8 cellular contexts compared by ENCODE assay signal in the genomic region with DNA sequence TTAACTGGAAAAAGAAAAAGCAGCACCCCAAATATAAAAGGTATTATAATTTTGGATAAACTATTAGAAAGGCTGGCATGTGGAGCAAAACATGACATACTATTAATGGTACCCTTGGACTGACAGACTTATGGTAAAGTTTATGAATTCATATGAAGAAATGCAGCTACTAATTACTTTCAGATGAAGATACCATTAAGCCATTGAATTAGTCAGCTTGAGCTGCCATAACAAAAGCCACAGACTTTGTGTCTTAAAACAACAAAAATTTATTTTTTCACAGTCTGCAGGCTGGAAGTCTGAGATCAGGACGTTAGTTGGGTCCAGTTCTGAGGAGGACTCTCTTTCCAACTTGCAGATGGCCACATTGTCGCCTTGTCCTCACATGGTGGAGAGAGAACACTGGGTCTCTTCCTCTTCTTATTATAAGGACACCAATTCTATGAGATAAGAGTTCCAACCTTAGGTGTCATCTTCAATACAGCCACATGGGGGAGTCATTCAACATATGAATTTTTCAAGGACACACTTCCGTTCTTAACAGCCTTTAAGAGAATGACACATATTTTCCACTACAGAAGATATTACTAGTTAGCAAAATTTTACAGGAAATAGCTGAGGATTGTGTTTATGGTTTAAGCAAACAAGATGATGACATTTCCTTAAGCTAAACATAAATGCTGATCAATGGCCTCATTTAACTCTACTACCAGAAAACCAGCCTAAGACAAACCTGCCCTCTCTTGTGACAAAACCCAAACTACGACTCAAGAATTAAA. TPM values are rescaled to one million over a fixed set of nuclear protein-coding genes. Genes with fewer than 3 reads are reported as not detected.
DNase-seq lines count a peak whose midpoint lies in the region; ATAC-seq and TF ChIP-seq lines count a peak whose summit lies in the region.

No MANE protein-coding gene starts in this region.

- H3K4ac ChIP-seq in IMR-90 (ENCODE audit: low read depth, low read length) = peak overlapping the region; percentile 71

- in situ Hi-C loops in IMR-90 (cut with MboI; ENCODE audit: low sequenced_read_pairs) = no loop called here

- H2BK20ac ChIP-seq in IMR-90 (ENCODE audit: low read depth, low read length) = 0 out of 2 replicates have a peak overlapping the region, but pooled peaks have one; percentile 8

- H3K4me3 ChIP-seq in IMR-90 (ENCODE audit: insufficient read depth, low read depth, low read length) (no peak overlapping the region), PC-9 (no peak overlapping the region), right atrium auricular region (no peak overlapping the region)

- H3K9me1 ChIP-seq in IMR-90 (ENCODE audit: insufficient read depth, low read length) = no peaks in the 10 kb centered on the region; the same call in 1 of the 2 replicates

- no peak overlapping the region for H2BK5ac ChIP-seq in IMR-90 (ENCODE audit: low read depth, low read length, poor library complexity, severe bottlenecking)

- DNase-seq in activated CD4-positive, alpha-beta T cell treated with anti-CD3 and anti-CD28 coated beads for 24 hours (ENCODE audit: low read depth in 2 of 2) = peak; percentile 1 to 53
- DNase-seq in activated CD4-positive, alpha-beta T cell treated with anti-CD3 and anti-CD28 coated beads, Interleukin-2, amount 50 U/mL, for 1 hour = no peak
- DNase-seq in IMR-90 (peak; percentile 86), PC-9 (peak; percentile 8 to 78), right atrium auricular region (ENCODE audit: low spot score) (no peak), smooth muscle cell of the brain vasculature (ENCODE audit: low read depth, low spot score) (peak; percentile 24)

- peak overlapping the region; percentile 24 for H3K4me3 Mint-ChIP-seq in activated naive CD8-positive, alpha-beta T cell

- POLR2A ChIA-PET in IMR-90 (lab: Charles Lee; ENCODE audit: unreplicated experiment) (no interaction called here), PC-9 (lab: Charles Lee; ENCODE audit: unreplicated experiment) (interaction anchor here (0.6 kb wide), 1 partner anchor 321 kb away, joined by 4 read pairs; no protein-coding TSS in a partner anchor)

- H4K20me1 ChIP-seq in IMR-90 (ENCODE audit: insufficient read depth, low read length) = no peaks in the 10 kb centered on the region
- H4K20me1 ChIP-seq in PC-9 (ENCODE audit: insufficient read depth) = no peaks in the 10 kb centered on the region

- TF ChIP-seq CTCF in IMR-90 (conservative IDR thresholded peaks at IDR 0.05; ENCODE audit: low read depth, low read length) (peak; percentile 62), PC-9 (conservative IDR thresholded peaks at IDR 0.05) (peak; percentile 81), right atrium auricular region (IDR thresholded peaks at IDR 0.05) (peak; percentile 27 to 69)

- intact Hi-C loops in IMR-90 (cut with micrococcal nuclease) = no loop called here
- intact Hi-C loops in PC-9 (cut with micrococcal nuclease; ENCODE audit: unreplicated experiment) = loop anchor here (1.0 kb wide), 1 partner anchor 95 kb away; no protein-coding TSS in a partner anchor

- no peaks in the 10 kb centered on the region for H3K9me3 ChIP-seq in IMR-90 (ENCODE audit: control insufficient read depth, insufficient read depth, low read length)
- no peaks in the 10 kb centered on the region for H3K9me3 ChIP-seq in PC-9 (ENCODE audit: insufficient read depth, low read depth)
- no peaks in the 10 kb centered on the region for H3K9me3 ChIP-seq in right atrium auricular region

- H3K18ac ChIP-seq in IMR-90 (ENCODE audit: low read depth, low read length) = no peak overlapping the region

- peaks cover 1% of the 10 kb centered on the region for H3K27me3 Mint-ChIP-seq in activated naive CD8-positive, alpha-beta T cell

- H2AFZ ChIP-seq in IMR-90 (replicated peaks; ENCODE audit: low read length, poor library complexity) (peak overlapping the region; percentile 75), PC-9 (no peak overlapping the region)

- WGBS in IMR-90 (ENCODE audit: extremely low coverage in 2 of 2, insufficient read length in 1 of 2), 2 experiments = no CpG with 5 or more reads among the region's 4 CpGs

- no peaks in the 10 kb centered on the region for H3K9me3 Mint-ChIP-seq in activated naive CD8-positive, alpha-beta T cell (ENCODE audit: low read depth)

- peak; percentile 38; the same call in 1 of the 2 replicates for TF ChIP-seq RAD21 in IMR-90 (IDR thresholded peaks at IDR 0.05; ENCODE audit: low read length)

- no peaks in the 10 kb centered on the region for H3K9me2 ChIP-seq in PC-9 (ENCODE audit: insufficient read depth)

- H3F3A ChIP-seq in PC-9 (ENCODE audit: insufficient read depth, low read depth) = no peaks in the 10 kb centered on the region

- H2BK15ac ChIP-seq in IMR-90 (ENCODE audit: low read depth, low read length) = 0 out of 3 replicates have a peak overlapping the region, but pooled peaks have one; percentile 50

- TF ChIP-seq POLR2A in IMR-90 (IDR thresholded peaks at IDR 0.05; ENCODE audit: low read depth, low read length) = no peak

- H4K91ac ChIP-seq in IMR-90 (ENCODE audit: insufficient read depth, low read depth, low read length) = no peak overlapping the region; the same call in 1 of the 2 replicates

- H3K36me3 Mint-ChIP-seq in activated naive CD8-positive, alpha-beta T cell = peaks cover 3% of the 10 kb centered on the region

- BruUV-seq in IMR-90 (replicated peaks; lab: Mats Ljungman, UMichigan) = no TSS peak
- no TSS peak for BruUV-seq in PC-9 (replicated peaks; lab: Mats Ljungman, UMichigan)

- peaks cover 20% of the 10 kb centered on the region for H3K4me1 Mint-ChIP-seq in activated naive CD8-positive, alpha-beta T cell (ENCODE audit: low read depth)

- no peak overlapping the region for H2AK9ac ChIP-seq in IMR-90 (replicated peaks; ENCODE audit: low read depth, low read length, poor library complexity)

- no peak overlapping the region for H3K27ac ChIP-seq in IMR-90 (ENCODE audit: insufficient read depth, low read length)
- no peak overlapping the region for H3K27ac ChIP-seq in PC-9
- H3K27ac ChIP-seq in right atrium auricular region = no peak overlapping the region

- H2AK5ac ChIP-seq in IMR-90 (ENCODE audit: low read depth, low read length) = no peak overlapping the region

- H3K4me1 ChIP-seq in IMR-90 (ENCODE audit: control insufficient read depth, insufficient read depth, low read length) = no peaks in the 10 kb centered on the region
- H3K4me1 ChIP-seq in PC-9 (replicated peaks; ENCODE audit: insufficient read depth) = no peaks in the 10 kb centered on the region
- H3K4me1 ChIP-seq in right atrium auricular region = no peaks in the 10 kb centered on the region

- no peak overlapping the region for H4K5ac ChIP-seq in IMR-90 (ENCODE audit: low read depth, low read length)

- H3K36me3 ChIP-seq in IMR-90 (ENCODE audit: control insufficient read depth, insufficient read depth, low read length) (no peaks in the 10 kb centered on the region), PC-9 (ENCODE audit: low read depth) (no peaks in the 10 kb centered on the region), right atrium auricular region (no peaks in the 10 kb centered on the region)

- ATAC-seq in GM21825 (IDR thresholded peaks at IDR 0.05; ENCODE audit: unreplicated experiment) (peak; percentile 96), IMR-90 (ENCODE audit: low read depth) (peak; percentile 91)

- H3K27ac Mint-ChIP-seq in activated naive CD8-positive, alpha-beta T cell = peak overlapping the region; percentile 85

- H3K27me3 ChIP-seq in IMR-90 (ENCODE audit: control insufficient read depth, insufficient read depth, low read length) = no peaks in the 10 kb centered on the region
- H3K27me3 ChIP-seq in PC-9 (ENCODE audit: insufficient read depth, low read depth) = no peaks in the 10 kb centered on the region
- no peaks in the 10 kb centered on the region for H3K27me3 ChIP-seq in right atrium auricular region

- H3K14ac ChIP-seq in IMR-90 (replicated peaks; ENCODE audit: low read depth, low read length) = peak overlapping the region; percentile 83

- H3K56ac ChIP-seq in IMR-90 (ENCODE audit: extremely low read depth, insufficient read depth, low read length) = no peak overlapping the region

- no peaks in the 10 kb centered on the region for H3K79me2 ChIP-seq in PC-9 (ENCODE audit: low read depth)

- peak overlapping the region; percentile 45 for H2BK120ac ChIP-seq in IMR-90 (ENCODE audit: low read depth, low read length)

- no peaks in the 10 kb centered on the region for H3K79me1 ChIP-seq in IMR-90 (ENCODE audit: low read depth in 1 of 2, low read length in 2 of 2)

- no peak overlapping the region for H3K23ac ChIP-seq in IMR-90 (ENCODE audit: low read depth, low read length)

- dilution Hi-C loops in IMR-90 (cut with HindIII; ENCODE audit: low sequenced_read_pairs, unreplicated experiment) = no loop called here

- H4K8ac ChIP-seq in IMR-90 (ENCODE audit: low read depth in 2 of 2, low read length in 2 of 2) = peak overlapping the region in 1 of 2 experiments; percentile 65; a peak in 1 of 4 replicates

- CTCF ChIA-PET in IMR-90 (lab: Yijun Ruan, JAX) = interaction anchor here (0.6 to 1.0 kb wide), 8 partner anchors 15 to 392 kb away, joined by 3 to 4 read pairs (median 3); no protein-coding TSS in a partner anchor
- CTCF ChIA-PET in PC-9 (lab: Charles Lee) = no interaction called here

- no peak overlapping the region for H3K9ac ChIP-seq in IMR-90 (ENCODE audit: low read depth, low read length)

- H3K4me2 ChIP-seq in IMR-90 (ENCODE audit: low read depth, low read length) (no peak overlapping the region), PC-9 (no peak overlapping the region)

TF ChIP-seq in IMR-90, 13 proteins besides CTCF, POLR2A, EP300 and RAD21 (continues in another document):
- TF ChIP-seq, protein P1, sequence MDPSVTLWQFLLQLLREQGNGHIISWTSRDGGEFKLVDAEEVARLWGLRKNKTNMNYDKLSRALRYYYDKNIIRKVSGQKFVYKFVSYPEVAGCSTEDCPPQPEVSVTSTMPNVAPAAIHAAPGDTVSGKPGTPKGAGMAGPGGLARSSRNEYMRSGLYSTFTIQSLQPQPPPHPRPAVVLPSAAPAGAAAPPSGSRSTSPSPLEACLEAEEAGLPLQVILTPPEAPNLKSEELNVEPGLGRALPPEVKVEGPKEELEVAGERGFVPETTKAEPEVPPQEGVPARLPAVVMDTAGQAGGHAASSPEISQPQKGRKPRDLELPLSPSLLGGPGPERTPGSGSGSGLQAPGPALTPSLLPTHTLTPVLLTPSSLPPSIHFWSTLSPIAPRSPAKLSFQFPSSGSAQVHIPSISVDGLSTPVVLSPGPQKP (IDR thresholded peaks at IDR 0.05; ENCODE audit: borderline replicate concordance, low read depth, low read length) = no peak
- TF ChIP-seq MAFK (IDR thresholded peaks at IDR 0.05; ENCODE audit: low read depth, low read length) (peak; percentile 71; the same call in 1 of the 2 replicates), SMC3 (IDR thresholded peaks at IDR 0.05; ENCODE audit: low read depth, low read length) (peak; percentile 37; the same call in 1 of the 2 replicates), CEBPB (IDR thresholded peaks at IDR 0.05; ENCODE audit: low read depth, low read length) (peak; percentile 32; the same call in 1 of the 2 replicates), NFE2L2 (IDR thresholded peaks at IDR 0.05; ENCODE audit: low read depth, low read length) (no peak)

RNA-seq across cellular contexts. Expression of a gene that starts 56.1 kb away (rescaled TPM):
- total RNA-seq in IMR-90 (2012; rRNA removed) (58.3 and 69.4 TPM in 2 replicates), PC-9 (2021) (42.7 and 53.4 TPM in 2 replicates), right atrium auricular region (10 to 100 TPM; 25.5 to 28.7 TPM)
- polyA plus RNA-seq in IMR-90 (2012; rRNA removed) = 46.8 and 47.8 TPM in 2 replicates
- polyA plus RNA-seq in IMR-90 (2012; cell fraction: cytosol; rRNA removed) = 53.6 and 73.5 TPM in 2 replicates
- 17.6 and 26.5 TPM in 2 replicates for polyA plus RNA-seq in IMR-90 (2012; cell fraction: nucleus; rRNA removed; ENCODE audit: low replicate concordance)

Comparison
In these comparisons a context has a peak if more than half of its experiments do, and no peak if none do; other contexts are left out.
1. DNase-seq: peak in activated CD4-positive, alpha-beta T cell treated with anti-CD3 and anti-CD28 coated beads for 24 hours (2 of 2), IMR-90 (single experiment), PC-9 (2 of 2) and smooth muscle cell of the brain vasculature (single experiment); none in activated CD4-positive, alpha-beta T cell treated with anti-CD3 and anti-CD28 coated beads, Interleukin-2, amount 50 U/mL, for 1 hour (single experiment) and right atrium auricular region (single experiment).
2. Peak in every context shown above with its lines, with median percentiles within 50 percentile points of each other: CTCF ChIP-seq.